1 cellular context compared by ENCODE assay signal in the genomic region with DNA sequence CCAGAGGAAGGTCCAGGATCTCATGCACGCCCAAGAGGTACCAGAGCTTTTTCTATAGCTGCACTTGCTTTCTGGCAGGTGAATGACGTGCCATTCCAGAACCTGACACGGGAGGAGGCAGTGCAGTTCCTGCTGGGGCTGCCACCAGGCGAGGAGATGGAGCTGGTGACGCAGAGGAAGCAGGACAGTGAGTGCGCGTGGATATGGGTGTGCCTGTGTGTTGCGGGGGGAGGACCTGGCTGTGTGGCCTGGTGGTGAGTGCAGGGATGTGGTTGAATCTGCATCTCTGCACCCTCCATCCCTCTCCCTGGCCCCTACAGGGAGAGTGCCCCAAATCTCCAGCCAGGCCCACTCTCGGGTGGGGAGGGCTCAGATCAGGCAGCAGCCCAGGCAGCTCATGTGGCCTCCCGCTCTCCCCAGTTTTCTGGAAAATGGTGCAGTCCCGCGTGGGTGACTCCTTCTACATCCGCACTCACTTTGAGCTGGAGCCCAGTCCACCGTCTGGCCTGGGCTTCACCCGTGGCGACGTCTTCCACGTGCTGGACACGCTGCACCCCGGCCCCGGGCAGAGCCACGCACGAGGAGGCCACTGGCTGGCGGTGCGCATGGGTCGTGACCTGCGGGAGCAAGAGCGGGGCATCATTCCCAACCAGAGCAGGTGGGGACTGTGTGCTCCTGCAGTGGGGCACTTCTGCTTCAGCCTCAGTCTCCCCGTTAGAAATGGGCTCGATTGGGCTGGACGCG.
TF ChIP-seq lines count a peak whose summit lies in the region.

No MANE protein-coding gene starts in this region.

TF ChIP-seq in HEK293, 187 proteins besides CTCF, POLR2A, EP300 and RAD21:
- TF ChIP-seq, protein P1, sequence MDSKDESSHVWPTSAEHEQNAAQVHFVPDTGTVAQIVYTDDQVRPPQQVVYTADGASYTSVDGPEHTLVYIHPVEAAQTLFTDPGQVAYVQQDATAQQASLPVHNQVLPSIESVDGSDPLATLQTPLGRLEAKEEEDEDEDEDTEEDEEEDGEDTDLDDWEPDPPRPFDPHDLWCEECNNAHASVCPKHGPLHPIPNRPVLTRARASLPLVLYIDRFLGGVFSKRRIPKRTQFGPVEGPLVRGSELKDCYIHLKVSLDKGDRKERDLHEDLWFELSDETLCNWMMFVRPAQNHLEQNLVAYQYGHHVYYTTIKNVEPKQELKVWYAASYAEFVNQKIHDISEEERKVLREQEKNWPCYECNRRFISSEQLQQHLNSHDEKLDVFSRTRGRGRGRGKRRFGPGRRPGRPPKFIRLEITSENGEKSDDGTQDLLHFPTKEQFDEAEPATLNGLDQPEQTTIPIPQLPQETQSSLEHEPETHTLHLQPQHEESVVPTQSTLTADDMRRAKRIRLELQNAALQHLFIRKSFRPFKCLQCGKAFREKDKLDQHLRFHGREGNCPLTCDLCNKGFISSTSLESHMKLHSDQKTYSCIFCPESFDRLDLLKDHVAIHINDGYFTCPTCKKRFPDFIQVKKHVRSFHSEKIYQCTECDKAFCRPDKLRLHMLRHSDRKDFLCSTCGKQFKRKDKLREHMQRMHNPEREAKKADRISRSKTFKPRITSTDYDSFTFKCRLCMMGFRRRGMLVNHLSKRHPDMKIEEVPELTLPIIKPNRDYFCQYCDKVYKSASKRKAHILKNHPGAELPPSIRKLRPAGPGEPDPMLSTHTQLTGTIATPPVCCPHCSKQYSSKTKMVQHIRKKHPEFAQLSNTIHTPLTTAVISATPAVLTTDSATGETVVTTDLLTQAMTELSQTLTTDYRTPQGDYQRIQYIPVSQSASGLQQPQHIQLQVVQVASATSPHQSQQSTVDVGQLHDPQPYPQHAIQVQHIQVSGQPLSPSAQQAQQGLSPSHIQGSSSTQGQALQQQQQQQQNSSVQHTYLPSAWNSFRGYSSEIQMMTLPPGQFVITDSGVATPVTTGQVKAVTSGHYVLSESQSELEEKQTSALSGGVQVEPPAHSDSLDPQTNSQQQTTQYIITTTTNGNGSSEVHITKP (tag by site-specific recombination; IDR thresholded peaks at IDR 0.05): peak; percentile 62
- no peak for TF ChIP-seq ZNF530 (tag by site-specific recombination; IDR thresholded peaks at IDR 0.05; ENCODE audit: low read depth)
